26 cellular contexts compared by ENCODE assay signal in the genomic region with DNA sequence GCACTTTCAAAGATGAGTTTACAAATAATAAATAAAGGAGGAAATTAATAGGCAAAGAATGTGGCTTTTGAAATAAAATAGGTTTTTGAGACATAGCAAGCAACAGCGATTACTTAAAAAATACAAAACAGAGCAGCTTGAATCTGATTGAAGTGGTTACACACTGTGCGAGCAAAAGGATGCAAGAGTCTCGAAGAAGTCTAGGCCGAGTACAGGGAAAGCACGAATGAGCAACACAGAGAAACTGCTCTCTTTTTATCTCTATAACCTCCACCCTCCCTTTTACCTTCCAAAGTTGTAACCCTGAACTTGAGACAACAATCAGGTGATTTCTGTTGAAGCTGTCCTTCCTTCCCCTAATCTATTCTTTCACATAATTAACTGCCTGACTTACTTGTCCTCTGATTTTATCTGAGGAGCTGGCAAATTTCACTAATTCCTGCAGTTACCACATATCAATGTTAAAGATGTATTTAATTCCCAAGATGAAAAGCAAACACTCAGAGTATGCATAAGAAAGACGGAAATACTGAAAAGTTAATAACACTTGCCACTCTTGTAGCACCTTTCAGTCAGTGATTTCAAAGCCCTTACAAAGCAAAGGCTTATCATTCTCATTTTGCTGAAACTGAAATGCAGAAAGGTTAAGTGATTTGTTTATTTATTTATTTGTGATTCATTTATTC.
"Had no signal": no experiment of that assay in that cellular context is flagged by ENCODE, and none has a peak within 500 bp of the region (broad histone marks: within the 10 kb centered on the region; RNA-seq: fewer than 3 reads in every experiment).

No MANE protein-coding gene starts in this region.

- H3K36me3 Mint-ChIP-seq: naive thymus-derived CD8-positive, alpha-beta T cell; stimulated activated effector memory CD8-positive, alpha-beta T cell treated with anti-CD3 and anti-CD28 coated beads, Interleukin-12 subunit alpha, Interleukin-12 subunit beta, amount 100 ng/mL, for 72 hours; type B pancreatic cell had no signal

- H3K9me3 Mint-ChIP-seq: naive thymus-derived CD8-positive, alpha-beta T cell had no signal

- H3K4me1 Mint-ChIP-seq: stimulated activated effector memory CD8-positive, alpha-beta T cell treated with anti-CD3 and anti-CD28 coated beads, Interleukin-12 subunit alpha, Interleukin-12 subunit beta, amount 100 ng/mL, for 72 hours had no signal

- H2AFZ ChIP-seq: hepatocyte had no signal

- H3K4me3 Mint-ChIP-seq: dendritic cell treated with granulocyte-macrophage colony-stimulating factor and Interleukin-4, amounts not matched to agents 40 ng/mL and 50 ng/mL, for 4 days; naive thymus-derived CD8-positive, alpha-beta T cell; nephron progenitor cell; stimulated activated effector memory CD8-positive, alpha-beta T cell treated with anti-CD3 and anti-CD28 coated beads, Interleukin-12 subunit alpha, Interleukin-12 subunit beta, amount 100 ng/mL, for 72 hours; type B pancreatic cell had no signal

- H3K79me2 ChIP-seq: hepatocyte had no signal

- H3K9me3 ChIP-seq: esophagus muscularis mucosa, gastroesophageal sphincter, heart left ventricle, prostate gland, right atrium auricular region, stomach, thyroid gland had no signal

- H3K4me1 ChIP-seq: esophagus muscularis mucosa, foreskin keratinocyte, gastroesophageal sphincter, heart left ventricle, prostate gland, right atrium auricular region, stomach, thyroid gland had no signal

- H3K27ac Mint-ChIP-seq: dendritic cell treated with granulocyte-macrophage colony-stimulating factor and Interleukin-4, amounts not matched to agents 40 ng/mL and 50 ng/mL, for 4 days; naive thymus-derived CD8-positive, alpha-beta T cell; nephron progenitor cell; stimulated activated effector memory CD8-positive, alpha-beta T cell treated with anti-CD3 and anti-CD28 coated beads, Interleukin-12 subunit alpha, Interleukin-12 subunit beta, amount 100 ng/mL, for 72 hours; type B pancreatic cell had no signal

- H3K36me3 ChIP-seq: esophagus muscularis mucosa, gastroesophageal sphincter, heart left ventricle, prostate gland, right atrium auricular region, stomach, thyroid gland had no signal

- H3K27me3 ChIP-seq: esophagus muscularis mucosa, foreskin keratinocyte, gastroesophageal sphincter, heart left ventricle, hepatocyte, right atrium auricular region, stomach, thyroid gland had no signal

- H3K4me2 ChIP-seq: hepatocyte, smooth muscle cell had no signal

- DNase-seq: effector CD8-positive, alpha-beta T cell; foreskin keratinocyte; heart left ventricle; kidney; mesenchymal stem cell; midbrain; nephron progenitor cell; nucleus accumbens; stimulated activated CD4-positive, alpha-beta T cell treated with anti-CD3 and anti-CD28 coated beads, Interleukin-12 subunit alpha, Interleukin-12 subunit beta, amount 100 ng/mL, for 4 hours; stimulated activated CD4-positive, alpha-beta T cell treated with anti-CD3 and anti-CD28 coated beads, Interleukin-1b, Interleukin-23, amount 100 ng/mL, for 48 hours; stimulated activated CD4-positive, alpha-beta T cell treated with anti-CD3 and anti-CD28 coated beads, Interleukin-4, amount 100 ng/mL, for 1 hour; stimulated activated naive CD4-positive, alpha-beta T cell treated with Interleukin-2 at 50 U/mL for 16 hours; stomach; thyroid gland had no signal

- ATAC-seq: foreskin keratinocyte; gastroesophageal sphincter; heart left ventricle; left lobe of liver; sciatic nerve; stimulated activated effector memory CD8-positive, alpha-beta T cell treated with anti-CD3 and anti-CD28 coated beads, Interleukin-12 subunit alpha, Interleukin-12 subunit beta, amount 100 ng/mL, for 72 hours had no signal

- H3K27me3 Mint-ChIP-seq: dendritic cell treated with granulocyte-macrophage colony-stimulating factor and Interleukin-4, amounts not matched to agents 40 ng/mL and 50 ng/mL, for 4 days had no signal

- H3K27ac ChIP-seq: esophagus muscularis mucosa, foreskin keratinocyte, gastroesophageal sphincter, heart left ventricle, hepatocyte, prostate gland, right atrium auricular region, stomach, thyroid gland had no signal

- H3K4me3 ChIP-seq: esophagus muscularis mucosa, gastroesophageal sphincter, heart left ventricle, hepatocyte, prostate gland, right atrium auricular region, smooth muscle cell, stomach, thyroid gland had no signal
